Comparison of ENCODE assay signal across 8 cellular contexts in genomic region chr20:35953411-35954199, GRCh38. TPM values are rescaled to one million over a fixed set of nuclear protein-coding genes. Genes with fewer than 3 reads are reported as not detected.
A peak's percentile ranks its signal among the peaks of the same experiment; 100 is the strongest.
DNase-seq lines count a peak whose midpoint lies in the region; ATAC-seq and TF ChIP-seq lines count a peak whose summit lies in the region.

No MANE protein-coding gene starts in this region.

- H3K27ac Mint-ChIP-seq in CD8-positive, alpha-beta T cell = peak overlapping the region; percentile 99
- H3K27ac Mint-ChIP-seq in immature natural killer cell = peak overlapping the region; percentile 99 to 100 (median 100)

- no peaks in the 10 kb centered on the region for H3K36me3 ChIP-seq in CD8-positive, alpha-beta T cell (ENCODE audit: insufficient read depth, low read length)

- peaks cover 23% of the 10 kb centered on the region for H3K4me1 ChIP-seq in CD8-positive, alpha-beta T cell (ENCODE audit: insufficient read depth, low read length)

- no peaks in the 10 kb centered on the region for H3K9me3 ChIP-seq in CD8-positive, alpha-beta T cell (ENCODE audit: low read length)

- peaks cover 25% of the 10 kb centered on the region for H3K4me1 Mint-ChIP-seq in CD8-positive, alpha-beta T cell (ENCODE audit: low read depth)
- peaks cover 23 to 31% of the 10 kb centered on the region in 2 donors for H3K4me1 Mint-ChIP-seq in immature natural killer cell

- H3K27me3 Mint-ChIP-seq in CD8-positive, alpha-beta T cell (ENCODE audit: low read depth) = no peaks in the 10 kb centered on the region
- H3K27me3 Mint-ChIP-seq in immature natural killer cell (ENCODE audit: low read depth in 3 of 3) = peaks cover 8 to 17% (median 12%) of the 10 kb centered on the region in 3 donors

- peaks cover 10% of the 10 kb centered on the region for H3K36me3 Mint-ChIP-seq in CD8-positive, alpha-beta T cell
- peaks cover 0 to under 1% (median 0%) of the 10 kb centered on the region in 3 donors for H3K36me3 Mint-ChIP-seq in immature natural killer cell

- CTCF ChIA-PET in CD8-positive, alpha-beta T cell (lab: Charles Lee) = interaction anchor here (0.7 to 2.3 kb wide), 19 partner anchors 9 to 1274 kb away, joined by 3 to 14 read pairs (median 3); partner anchors contain the start of genes AAR2, CNBD2, PHF20 and RBM39

- H3K4me3 ChIP-seq in CD8-positive, alpha-beta T cell (ENCODE audit: low read depth, low read length) = peak overlapping the region; percentile 95

- peak overlapping the region; percentile 99 for H3K27ac ChIP-seq in CD8-positive, alpha-beta T cell (ENCODE audit: low read depth, low read length)
- H3K27ac ChIP-seq in VCaP = peak overlapping the region; percentile 100

- no peaks in the 10 kb centered on the region for H3K27me3 ChIP-seq in CD8-positive, alpha-beta T cell (ENCODE audit: insufficient read depth, low read length)

- DNase-seq in CD8-positive, alpha-beta T cell = peak; percentile 41 to 82 (median 65)
- peak; percentile 35 for DNase-seq in HuH-7.5 (ENCODE audit: low spot score)
- peak; percentile 3 for DNase-seq in brain pericyte (ENCODE audit: low read depth, low spot score)
- DNase-seq in immature natural killer cell = peak; percentile 71 to 75 (median 74)
- peak; percentile 76 for DNase-seq in stimulated activated CD4-positive, alpha-beta T cell treated with anti-CD3 and anti-CD28 coated beads, Interleukin-15, amount 100 ng/mL, for 24 hours
- DNase-seq in middle frontal gyrus (ENCODE audit: extremely low spot score, low spot score) = no peak

- no peaks in the 10 kb centered on the region for H3K9me3 Mint-ChIP-seq in CD8-positive, alpha-beta T cell
- no peaks in the 10 kb centered on the region for H3K9me3 Mint-ChIP-seq in immature natural killer cell

- peak overlapping the region; percentile 99 for H3K4me3 Mint-ChIP-seq in CD8-positive, alpha-beta T cell
- H3K4me3 Mint-ChIP-seq in immature natural killer cell = peak overlapping the region; percentile 99 to 100 (median 99)

- POLR2A ChIA-PET in CD8-positive, alpha-beta T cell (lab: Charles Lee) = interaction anchor here (0.8 to 3.0 kb wide), 31 partner anchors 10 to 1960 kb away, joined by 3 to 65 read pairs (median 5); partner anchors contain the start of genes AAR2, CEP250, CPNE1 and EDEM2

- intact Hi-C loops in CD8-positive, alpha-beta T cell (cut with DNase I, micrococcal nuclease) = loop anchor here (1.0 to 10.0 kb wide), 19 partner anchors 39 to 1589 kb away; partner anchors contain the start of genes CEP250 (in 2 of the 2), CPNE1 (in 1 of the 2), DYNLRB1 (in 1 of the 2) and ERGIC3 (in 1 of the 2)

- peak; percentile 30 for ATAC-seq in CD8-positive, alpha-beta T cell
- peak; percentile 17 for ATAC-seq in GM21390 (IDR thresholded peaks at IDR 0.05; ENCODE audit: unreplicated experiment)

- no peak for TF ChIP-seq CTCF in CD8-positive, alpha-beta T cell (IDR thresholded peaks at IDR 0.05)
- TF ChIP-seq CTCF in VCaP (conservative IDR thresholded peaks at IDR 0.05) = no peak

RNA-seq across cellular contexts. Expression of gene SCAND1, which starts 0.7 kb away (rescaled TPM):
- 100 to 1,000 TPM in 1 of 2 experiments, 10 to 100 TPM in 1; 94.8 to 100 TPM for total RNA-seq in CD8-positive, alpha-beta T cell
- 100 to 1,000 TPM; 177 to 270 (median 215) TPM for polyA plus RNA-seq in immature natural killer cell

RNA-seq across cellular contexts. Expression of gene CNBD2, which starts 14.8 kb away (rescaled TPM):
- total RNA-seq in CD8-positive, alpha-beta T cell = 10 to 100 TPM; 26.6 to 29.1 TPM
- 10 to 100 TPM in 1 of 3 donors, 1 to 10 TPM in 2; 8.2 to 13.7 (median 8.4) TPM for polyA plus RNA-seq in immature natural killer cell
